11 cellular contexts compared by ENCODE assay signal in the genomic region with DNA sequence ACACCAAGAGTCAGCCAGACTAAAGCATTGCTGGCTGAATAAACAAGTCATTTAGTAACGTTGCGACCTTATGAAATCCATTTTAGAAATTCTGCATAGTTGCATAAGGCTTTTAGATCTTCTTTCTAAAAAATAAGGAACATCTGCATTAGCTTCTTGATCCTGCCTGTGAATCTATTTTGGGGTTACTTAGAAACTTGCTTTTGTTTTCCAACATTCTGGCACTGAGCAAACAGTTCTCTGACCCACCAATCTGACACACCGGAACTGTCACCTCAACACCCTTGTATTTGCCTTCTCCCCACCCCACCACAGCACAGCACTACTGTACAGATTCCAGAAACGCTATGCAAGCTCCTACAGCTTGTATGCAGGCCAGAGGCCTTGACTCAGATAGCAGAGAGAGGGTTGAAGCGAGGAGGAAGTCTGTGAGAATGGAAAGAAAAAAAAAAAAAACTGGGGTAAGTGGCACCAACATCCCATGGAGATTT. TPM values are rescaled to one million over a fixed set of nuclear protein-coding genes. Genes with fewer than 3 reads are reported as not detected.
A peak's percentile ranks its signal among the peaks of the same experiment; 100 is the strongest.
DNase-seq lines count a peak whose midpoint lies in the region; ATAC-seq and TF ChIP-seq lines count a peak whose summit lies in the region.
"Had no signal": no experiment of that assay in that cellular context is flagged by ENCODE, and none has a peak within 500 bp of the region (broad histone marks: within the 10 kb centered on the region; RNA-seq: fewer than 3 reads in every experiment).

No MANE protein-coding gene starts in this region.

- TF ChIP-seq POLR2A in esophagus squamous epithelium (IDR thresholded peaks at IDR 0.05), result no peak

- H3K36me3 ChIP-seq in PC-9 (ENCODE audit: low read depth) (no peaks in the 10 kb centered on the region; the same call in 1 of the 2 replicates), esophagus squamous epithelium (no peaks in the 10 kb centered on the region), muscle layer of duodenum (ENCODE audit: control insufficient read depth in 1 of 2, insufficient read depth in 2 of 2, low read length in 2 of 2) (no peaks in the 10 kb centered on the region)
- no peaks in the 10 kb centered on the region for H3K36me3 ChIP-seq in CD8-positive, alpha-beta memory T cell (ENCODE audit: insufficient read depth, low read length)
- H3K36me3 ChIP-seq: BLaER1 had no signal

- no peaks in the 10 kb centered on the region for H3K36me3 Mint-ChIP-seq in CD8-positive, alpha-beta memory T cell
- H3K36me3 Mint-ChIP-seq: IgD-negative memory B cell had no signal

- H3K4me2 ChIP-seq in PC-9, result peak overlapping the region; percentile 62
- H3K4me2 ChIP-seq: BLaER1 had no signal

- H3K79me2 ChIP-seq in PC-9 (ENCODE audit: low read depth), result peaks cover 79% of the 10 kb centered on the region

- H3K27ac ChIP-seq in AG04450 (ENCODE audit: low read depth, low read length), result peak overlapping the region; percentile 57
- peak overlapping the region; percentile 87 for H3K27ac ChIP-seq in PC-9
- H3K27ac ChIP-seq in esophagus squamous epithelium, result peak overlapping the region in 3 of 4 donors; percentile 54 to 69 (median 60)
- H3K27ac ChIP-seq in muscle layer of duodenum (ENCODE audit: low read length), result peak overlapping the region; percentile 78
- H3K27ac ChIP-seq in CD8-positive, alpha-beta memory T cell (ENCODE audit: low read depth, low read length), result no peak overlapping the region
- H3K27ac ChIP-seq: BLaER1 had no signal

- no peak overlapping the region for H2AFZ ChIP-seq in PC-9

- H3K9me3 Mint-ChIP-seq in CD8-positive, alpha-beta memory T cell, result no peaks in the 10 kb centered on the region
- H3K9me3 Mint-ChIP-seq: IgD-negative memory B cell had no signal

- POLR2A ChIA-PET in AG04450 (lab: Yijun Ruan, JAX) (interaction anchor here (0.7 to 1.0 kb wide), 4 partner anchors 43 to 115 kb away, joined by 3 to 6 read pairs (median 3); no protein-coding TSS in a partner anchor), PC-9 (lab: Charles Lee; ENCODE audit: unreplicated experiment) (no interaction called here)
- POLR2A ChIA-PET in CD8-positive, alpha-beta memory T cell (lab: Charles Lee), result no interaction called here

- no peaks in the 10 kb centered on the region for H3K4me1 Mint-ChIP-seq in CD8-positive, alpha-beta memory T cell

- DNase-seq in AG04450 (ENCODE audit: low read depth, low spot score) (peak; percentile 73), PC-9 (peak; percentile 63 to 90), esophagus squamous epithelium (lab: John Stamatoyannopoulos, UW) (no peak)
- no peak for DNase-seq in stimulated activated naive CD8-positive, alpha-beta T cell treated with anti-CD3 and anti-CD28 coated beads, Interleukin-15, Interleukin-2, amounts not matched to agents 100 U/mL and 50 U/mL, for 24 hours
- DNase-seq in CD8-positive, alpha-beta memory T cell, result no peak
- DNase-seq: SW 1271 had no signal

- H3K9me3 ChIP-seq in AG04450 (ENCODE audit: control insufficient read depth, insufficient read depth, low read length) (no peaks in the 10 kb centered on the region), PC-9 (ENCODE audit: insufficient read depth, low read depth) (no peaks in the 10 kb centered on the region), esophagus squamous epithelium (no peaks in the 10 kb centered on the region), muscle layer of duodenum (ENCODE audit: control insufficient read depth in 1 of 2, low read length in 2 of 2) (no peaks in the 10 kb centered on the region)
- no peaks in the 10 kb centered on the region for H3K9me3 ChIP-seq in CD8-positive, alpha-beta memory T cell (ENCODE audit: low read length)
- H3K9me3 ChIP-seq: BLaER1 had no signal

- H3K4me3 Mint-ChIP-seq in CD8-positive, alpha-beta memory T cell, result no peak overlapping the region
- H3K4me3 Mint-ChIP-seq: IgD-negative memory B cell had no signal

- BruUV-seq in PC-9 (replicated peaks; lab: Mats Ljungman, UMichigan), result no TSS peak

- no peak overlapping the region for H3K4me3 ChIP-seq in AG04450 (ENCODE audit: low read depth, low read length)
- peak overlapping the region; percentile 16; the same call in 1 of the 2 replicates for H3K4me3 ChIP-seq in PC-9
- H3K4me3 ChIP-seq in esophagus squamous epithelium, result no peak overlapping the region
- H3K4me3 ChIP-seq in muscle layer of duodenum (ENCODE audit: low read depth in 1 of 2, low read length in 2 of 2), result no peak overlapping the region
- no peak overlapping the region for H3K4me3 ChIP-seq in CD8-positive, alpha-beta memory T cell (ENCODE audit: low read length)
- H3K4me3 ChIP-seq: BLaER1 had no signal

- H3F3A ChIP-seq in PC-9 (ENCODE audit: insufficient read depth, low read depth), result peaks cover 21% of the 10 kb centered on the region; the same call in 1 of the 2 replicates

- 46 to 49% methylated on average over 3 to 5 of the region's 5 CpGs for WGBS in esophagus squamous epithelium, 2 donors

- H3K4me1 ChIP-seq in PC-9 (replicated peaks; ENCODE audit: insufficient read depth) (peaks cover 65% of the 10 kb centered on the region), esophagus squamous epithelium (peaks cover 0 to 86% (median 40%) of the 10 kb centered on the region in 3 donors), muscle layer of duodenum (ENCODE audit: control insufficient read depth in 1 of 2, insufficient read depth in 2 of 2, low read length in 2 of 2) (peaks cover 11 to 57% of the 10 kb centered on the region in 2 donors)
- no peaks in the 10 kb centered on the region for H3K4me1 ChIP-seq in CD8-positive, alpha-beta memory T cell (ENCODE audit: insufficient read depth, low read length)

- H3K9me2 ChIP-seq in PC-9 (ENCODE audit: insufficient read depth), result no peaks in the 10 kb centered on the region

- no peaks in the 10 kb centered on the region for H4K20me1 ChIP-seq in PC-9 (ENCODE audit: insufficient read depth)
- H4K20me1 ChIP-seq: BLaER1 had no signal

- intact Hi-C loops in PC-9 (cut with micrococcal nuclease; ENCODE audit: unreplicated experiment) (loop anchor here (1.0 kb wide), 1 partner anchor 67 kb away; no protein-coding TSS in a partner anchor), esophagus squamous epithelium (cut with DNase I) (no loop called here)

- TF ChIP-seq CTCF in AG04450 (IDR thresholded peaks at IDR 0.05; ENCODE audit: low read depth, low read length) (no peak), PC-9 (conservative IDR thresholded peaks at IDR 0.05) (no peak), esophagus squamous epithelium (IDR thresholded peaks at IDR 0.05) (no peak)

- CTCF ChIA-PET in AG04450 (lab: Charles Lee) (interaction anchor here (0.7 kb wide), 1 partner anchor 9 kb away, joined by 4 read pairs; no protein-coding TSS in a partner anchor), PC-9 (lab: Charles Lee) (interaction anchor here (0.7 kb wide), 1 partner anchor 55 kb away, joined by 9 read pairs; the partner anchor contains the start of gene KIF13A)
- CTCF ChIA-PET in CD8-positive, alpha-beta memory T cell (lab: Charles Lee), result no interaction called here

- H3K27ac Mint-ChIP-seq in CD8-positive, alpha-beta memory T cell, result no peak overlapping the region
- H3K27ac Mint-ChIP-seq: IgD-negative memory B cell had no signal

- H3K27me3 Mint-ChIP-seq in CD8-positive, alpha-beta memory T cell, result peaks cover 7 to 11% of the 10 kb centered on the region in 2 donors
- H3K27me3 Mint-ChIP-seq: IgD-negative memory B cell had no signal

- ATAC-seq in HG03045 (IDR thresholded peaks at IDR 0.05; ENCODE audit: unreplicated experiment), result no peak
- ATAC-seq in stimulated activated naive CD8-positive, alpha-beta T cell treated with anti-CD3 and anti-CD28 coated beads, Interleukin-15, Interleukin-2, amounts not matched to agents 100 U/mL and 50 U/mL, for 24 hours, result no peak
- no peak for ATAC-seq in HG02759 (IDR thresholded peaks at IDR 0.05; ENCODE audit: unreplicated experiment)

- no peaks in the 10 kb centered on the region for H3K27me3 ChIP-seq in AG04450 (ENCODE audit: control insufficient read depth, insufficient read depth, low read length)
- no peaks in the 10 kb centered on the region for H3K27me3 ChIP-seq in PC-9 (ENCODE audit: insufficient read depth, low read depth)
- no peaks in the 10 kb centered on the region for H3K27me3 ChIP-seq in esophagus squamous epithelium
- no peaks in the 10 kb centered on the region for H3K27me3 ChIP-seq in muscle layer of duodenum (ENCODE audit: low read depth, low read length)
- no peaks in the 10 kb centered on the region for H3K27me3 ChIP-seq in CD8-positive, alpha-beta memory T cell (ENCODE audit: insufficient read depth, low read length, poor library complexity, severe bottlenecking)
- H3K27me3 ChIP-seq: BLaER1 had no signal

RNA-seq across cellular contexts. Expression of gene KIF13A, which starts 55.0 kb away (rescaled TPM):
- 56.1 and 57.7 TPM in 2 replicates for polyA plus RNA-seq in AG04450 (2011; rRNA removed)
- 77.3 and 83.1 TPM in 2 replicates for polyA minus RNA-seq in AG04450 (2011; rRNA and poly(A)+ RNA removed)
- total RNA-seq in PC-9 (2021), result 48.6 and 52.2 TPM in 2 replicates
- total RNA-seq in esophagus squamous epithelium, result 10 to 100 TPM; 18.7 to 34.5 (median 25.0) TPM
- total RNA-seq in CD8-positive, alpha-beta memory T cell, result under 1 TPM; 0.18 to 0.60 TPM
- polyA plus RNA-seq in CD8-positive, alpha-beta memory T cell, result 0.12 TPM

Comparison
In these comparisons a context has a peak if more than half of its experiments do, and no peak if none do; other contexts are left out.
1. DNase-seq: peak in AG04450 (single experiment) and PC-9 (2 of 2); none in esophagus squamous epithelium (single experiment), stimulated activated naive CD8-positive, alpha-beta T cell treated with anti-CD3 and anti-CD28 coated beads, Interleukin-15, Interleukin-2, amounts not matched to agents 100 U/mL and 50 U/mL, for 24 hours (single experiment) and CD8-positive, alpha-beta memory T cell (0 of 5).
2. RNA of gene KIF13A, which starts 55.0 kb away (total RNA-seq): 48.6 to 52.2 TPM in PC-9 and 18.7 to 34.5 TPM in esophagus squamous epithelium; 0.18 to 0.60 TPM in CD8-positive, alpha-beta memory T cell; every median in the first group is over 10 times any median in the second.